24 cellular contexts compared by ENCODE assay signal in genomic region chr5:116583823-116584222, GRCh38. TPM values are rescaled to one million over a fixed set of nuclear protein-coding genes. Genes with fewer than 3 reads are reported as not detected.
DNase-seq lines count a peak whose midpoint lies in the region; ATAC-seq, FAIRE-seq and TF ChIP-seq lines count a peak whose summit lies in the region.
"Had no signal": no experiment of that assay in that cellular context is flagged by ENCODE, and none has a peak within 500 bp of the region (broad histone marks: within the 10 kb centered on the region; RNA-seq: fewer than 3 reads in every experiment).

No MANE protein-coding gene starts in this region.

- peak overlapping the region; percentile 76 for H3K27ac Mint-ChIP-seq in Calu3 (ENCODE audit: unreplicated experiment)
- H3K27ac Mint-ChIP-seq: HFFc6, IgD-negative memory B cell had no signal

- TF ChIP-seq EP300 in HepG2 (IDR thresholded peaks at IDR 0.05; ENCODE audit: low read depth in 2 of 2, low read length in 2 of 2) (no peak), HepG2 (CRISPR knock-in tag; IDR thresholded peaks at IDR 0.05; ENCODE audit: borderline replicate concordance) (no peak)

- TF ChIP-seq RAD21 in HepG2 (CRISPR knock-in tag; IDR thresholded peaks at IDR 0.05) = no peak

- H3K4me3 ChIP-seq in endothelial cell of umbilical vein (replicated peaks in 1 of 3; ENCODE audit: insufficient read depth in 1 of 3, low read depth in 1 of 3, low read length in 3 of 3) (no peak overlapping the region), HepG2 (replicated peaks in 1 of 3; ENCODE audit: insufficient read depth in 1 of 3, low read depth in 2 of 3, low read length in 3 of 3) (no peak overlapping the region), aorta (ENCODE audit: low read length in 2 of 2) (no peak overlapping the region)
- H3K4me3 ChIP-seq: HAP-1, PC-9, SJSA1 had no signal

- H3K27ac ChIP-seq in endothelial cell of umbilical vein (ENCODE audit: insufficient read depth, low read depth, low read length) (peak overlapping the region; percentile 21), HepG2 (ENCODE audit: extremely low read length, insufficient read depth, low read length) (no peak overlapping the region), aorta (ENCODE audit: low read depth in 1 of 2, low read length in 2 of 2) (no peak overlapping the region)
- H3K27ac ChIP-seq: PC-9, SJSA1 had no signal

- H2AFZ ChIP-seq in endothelial cell of umbilical vein (ENCODE audit: low read depth, low read length) = peak overlapping the region; percentile 20
- no peak overlapping the region for H2AFZ ChIP-seq in HepG2 (ENCODE audit: low read length)
- H2AFZ ChIP-seq: PC-9 had no signal

- peaks cover 1 to 7% of the 10 kb centered on the region in 2 experiments for H3K27me3 ChIP-seq in endothelial cell of umbilical vein (ENCODE audit: control insufficient read depth in 2 of 2, insufficient read depth in 2 of 2, low read length in 2 of 2)
- H3K27me3 ChIP-seq in HepG2 (ENCODE audit: control insufficient read depth in 1 of 2, insufficient read depth in 2 of 2, low read length in 2 of 2) = no peaks in the 10 kb centered on the region
- no peaks in the 10 kb centered on the region for H3K27me3 ChIP-seq in aorta (ENCODE audit: control insufficient read depth in 1 of 2, insufficient read depth in 2 of 2, low read length in 1 of 2)
- H3K27me3 ChIP-seq: SJSA1 had no signal

- peaks cover 40% of the 10 kb centered on the region for H3K4me1 Mint-ChIP-seq in Calu3 (ENCODE audit: low read depth, unreplicated experiment)

- no peaks in the 10 kb centered on the region for H3K9me3 ChIP-seq in endothelial cell of umbilical vein (replicated peaks; ENCODE audit: control insufficient read depth, insufficient read depth, low read length)
- H3K9me3 ChIP-seq in HepG2 (ENCODE audit: low read length) = no peaks in the 10 kb centered on the region
- no peaks in the 10 kb centered on the region for H3K9me3 ChIP-seq in aorta (ENCODE audit: control insufficient read depth, low read length)
- H3K9me3 ChIP-seq: HAP-1, SJSA1 had no signal

- H3K9me1 ChIP-seq in endothelial cell of umbilical vein (replicated peaks; ENCODE audit: control insufficient read depth, extremely low read depth, insufficient read depth, low read length) = no peaks in the 10 kb centered on the region

- no peaks in the 10 kb centered on the region for H3K36me3 ChIP-seq in endothelial cell of umbilical vein (ENCODE audit: control insufficient read depth in 2 of 2, extremely low read depth in 1 of 2, insufficient read depth in 2 of 2, low read length in 2 of 2)
- no peaks in the 10 kb centered on the region for H3K36me3 ChIP-seq in HepG2 (replicated peaks in 1 of 2; ENCODE audit: control insufficient read depth in 1 of 2, insufficient read depth in 2 of 2, low read length in 2 of 2)
- H3K36me3 ChIP-seq in aorta (ENCODE audit: control insufficient read depth in 1 of 2, insufficient read depth in 2 of 2, low read length in 1 of 2) = no peaks in the 10 kb centered on the region
- H3K36me3 ChIP-seq: HAP-1, SJSA1 had no signal

- TF ChIP-seq CTCF in Calu3 (IDR thresholded peaks at IDR 0.05; ENCODE audit: unreplicated experiment) (no peak), endothelial cell of umbilical vein (IDR thresholded peaks at IDR 0.05; ENCODE audit: extremely low read depth in 1 of 2, insufficient read depth in 1 of 2, low read depth in 1 of 2, low read length in 2 of 2) (no peak), HepG2 (CRISPR knock-in tag; IDR thresholded peaks at IDR 0.05) (no peak)

- H3K9ac ChIP-seq in endothelial cell of umbilical vein (replicated peaks; ENCODE audit: extremely low read depth, insufficient read depth, low read length) (no peak overlapping the region), HepG2 (ENCODE audit: insufficient read depth, low read depth, low read length) (no peak overlapping the region)

- DNase-seq in Calu3 (no peak), endothelial cell of umbilical vein (ENCODE audit: low read depth, low spot score) (no peak), kidney glomerular epithelial cell (lab: John Stamatoyannopoulos, UW) (peak; percentile 28), HepG2 (ENCODE audit: low spot score) (no peak), aorta (no peak), HPDE6-E6E7 (ENCODE audit: extremely low spot score) (no peak)
- DNase-seq: DMS153, DND-41, GOT3, HFFc6, Karpas-422, NCI-H1092 treated with DMSO at 0.1 percent for 48 hours, NCI-H1436, NCI-H187, NCI-H2081 treated with DMSO at 0.1 percent for 48 hours, NCI-H2171, NCI-H510A, PC-9 had no signal

- H4K20me1 ChIP-seq in endothelial cell of umbilical vein (replicated peaks; ENCODE audit: control insufficient read depth, extremely low read depth, insufficient read depth, low read length) = no peaks in the 10 kb centered on the region
- no peaks in the 10 kb centered on the region for H4K20me1 ChIP-seq in HepG2 (ENCODE audit: insufficient read depth, low read length)

- peak overlapping the region; percentile 12 for H3K4me3 Mint-ChIP-seq in Calu3 (ENCODE audit: low read depth, unreplicated experiment)
- H3K4me3 Mint-ChIP-seq: HFFc6, IgD-negative memory B cell had no signal

- no peak for TF ChIP-seq POLR2A in endothelial cell of umbilical vein (IDR thresholded peaks at IDR 0.05; ENCODE audit: low read depth, low read length)
- TF ChIP-seq POLR2A in HepG2 (IDR thresholded peaks at IDR 0.05; ENCODE audit: insufficient read depth in 1 of 2, low read depth in 2 of 2, low read length in 2 of 2) = no peak

- no peaks in the 10 kb centered on the region for H3K27me3 Mint-ChIP-seq in Calu3 (ENCODE audit: unreplicated experiment)

- in situ Hi-C loops in HepG2 (cut with HindIII; ENCODE audit: extremely low pct_ligation_motif_present, low pct_unique_long_range_greater_than_20kb) = no loop called here

- ATAC-seq in HG03378 (IDR thresholded peaks at IDR 0.05; ENCODE audit: unreplicated experiment) (peak; percentile 16), HepG2 (no peak), GM19351 (IDR thresholded peaks at IDR 0.05; ENCODE audit: unreplicated experiment) (no peak), aorta (ENCODE audit: low FRiP score) (no peak)
- ATAC-seq: Right ventricle myocardium inferior had no signal

- CTCF ChIA-PET in Calu3 (lab: Charles Lee) (no interaction called here), endothelial cell of umbilical vein (lab: Charles Lee) (interaction anchor here (2.3 kb wide), 1 partner anchor 9 kb away, joined by 7 read pairs; the partner anchor contains the start of gene SEMA6A), HepG2 (lab: Yijun Ruan, JAX; ENCODE audit: low intra/inter-chr PET ratio, low total read pairs) (no interaction called here)

- WGBS in HepG2 (ENCODE audit: low lambda C conversion rate) = 33% methylated on average over 3 of the region's 3 CpGs
- 88 to 93% methylated on average over 3 of the region's 3 CpGs for WGBS in aorta, 2 donors

- BruUV-seq in Calu3 (replicated peaks; lab: Mats Ljungman, UMichigan) (no TSS peak), endothelial cell of umbilical vein (replicated peaks; lab: Mats Ljungman, UMichigan) (no TSS peak), HepG2 (replicated peaks; lab: Mats Ljungman, UMichigan) (no TSS peak)

- FAIRE-seq in endothelial cell of umbilical vein (lab: Jason Lieb, UNC) = peak; percentile 18
- FAIRE-seq in HepG2 (lab: Jason Lieb, UNC) = no peak

- H3K9me3 Mint-ChIP-seq in Calu3 (ENCODE audit: low read depth, unreplicated experiment) = peaks cover 3% of the 10 kb centered on the region
- H3K9me3 Mint-ChIP-seq: HFFc6, IgD-negative memory B cell had no signal

- POLR2A ChIA-PET in endothelial cell of umbilical vein (lab: Charles Lee) = no interaction called here
- POLR2A ChIA-PET in HepG2 (lab: Yijun Ruan, JAX) = no interaction called here

- no peaks in the 10 kb centered on the region for H3K79me2 ChIP-seq in endothelial cell of umbilical vein (ENCODE audit: control insufficient read depth, insufficient read depth, low read length)
- no peaks in the 10 kb centered on the region for H3K79me2 ChIP-seq in HepG2 (ENCODE audit: insufficient read depth, low read length)

- H3K4me1 ChIP-seq in endothelial cell of umbilical vein (ENCODE audit: control insufficient read depth, extremely low read depth, insufficient read depth, low read length) (peaks cover 10% of the 10 kb centered on the region), HepG2 (ENCODE audit: insufficient read depth, low read length) (peaks cover 10% of the 10 kb centered on the region), aorta (ENCODE audit: control insufficient read depth in 1 of 2, insufficient read depth in 2 of 2, low read length in 2 of 2) (no peaks in the 10 kb centered on the region)
- H3K4me1 ChIP-seq: HAP-1 had no signal

- H3K4me2 ChIP-seq in endothelial cell of umbilical vein (ENCODE audit: insufficient read depth, low read length) (peak overlapping the region; percentile 55), HepG2 (ENCODE audit: low read depth, low read length) (no peak overlapping the region)
- H3K4me2 ChIP-seq: PC-9 had no signal

- dilution Hi-C loops in endothelial cell of umbilical vein (cut with MboI; ENCODE audit: extremely low pct_ligation_motif_present, low sequenced_read_pairs) = no loop called here

- H3K36me3 Mint-ChIP-seq in Calu3 (ENCODE audit: insufficient read depth, unreplicated experiment) = peaks cover 7% of the 10 kb centered on the region

- intact Hi-C loops in Calu3 (cut with micrococcal nuclease; ENCODE audit: unreplicated experiment) = no loop called here
- intact Hi-C loops in endothelial cell of umbilical vein (cut with micrococcal nuclease) = loop anchor here (1.0 kb wide), 1 partner anchor 10 kb away; the partner anchor contains the start of gene SEMA6A
- intact Hi-C loops in HepG2 (cut with micrococcal nuclease; ENCODE audit: unreplicated experiment) = no loop called here
- intact Hi-C loops in aorta (cut with DNase I) = no loop called here

RNA-seq across cellular contexts. Expression of gene SEMA6A, which starts 9.2 kb away (rescaled TPM):
- total RNA-seq in Calu3 (2022) (53.3 and 54.7 TPM in 2 replicates), endothelial cell of umbilical vein (1.4 and 1.5 TPM in 2 replicates), HepG2 (2016; rRNA removed; fragmentation: Illumina TruSeq; extraction: Trizol) (2.9 and 5.1 TPM in 2 replicates), aorta (10 to 100 TPM; 19.8 to 28.5 TPM)
- polyA plus RNA-seq in endothelial cell of umbilical vein (0.43 TPM in 2 replicates), HepG2 (2011; rRNA removed) (4.6 and 6.5 TPM in 2 replicates), aorta (1 to 10 TPM in 1 of 2 donors, under 1 TPM in 1; 0.10 to 6.3 TPM)
- polyA plus RNA-seq in endothelial cell of umbilical vein (2011; cell fraction: cytosol; rRNA removed) = 0.25 and 0.32 TPM in 2 replicates
- 1.5 and 1.8 TPM in 2 replicates for polyA plus RNA-seq in endothelial cell of umbilical vein (2011; cell fraction: nucleus; rRNA removed)
- polyA plus RNA-seq in endothelial cell of umbilical vein (2012) = 1.4 and 2.0 TPM in 2 replicates
- polyA minus RNA-seq in endothelial cell of umbilical vein = 2.3 and 2.6 TPM in 2 replicates
- polyA minus RNA-seq in endothelial cell of umbilical vein (2011; cell fraction: cytosol; rRNA and poly(A)+ RNA removed) = not detected
- polyA minus RNA-seq in endothelial cell of umbilical vein (2011; cell fraction: nucleus; rRNA and poly(A)+ RNA removed) = 2.3 and 3.2 TPM in 2 replicates
- total RNA-seq in HepG2 (2016; cell fraction: cytosol; rRNA removed; fragmentation: Illumina TruSeq; extraction: Trizol; ENCODE audit: low read depth) = 2.5 and 3.1 TPM in 2 replicates
- total RNA-seq in HepG2 (2016; cell fraction: insoluble cytoplasmic fraction; rRNA removed; fragmentation: Illumina TruSeq; extraction: Trizol) = 3.4 and 5.4 TPM in 2 replicates
- total RNA-seq in HepG2 (2016; cell fraction: membrane; rRNA removed; fragmentation: Illumina TruSeq; extraction: Trizol) = 1.7 and 2.8 TPM in 2 replicates
- 21.0 and 23.5 TPM in 2 replicates for total RNA-seq in HepG2 (2016; cell fraction: nucleus; rRNA removed; fragmentation: Illumina TruSeq; extraction: Trizol)
- 3.4 and 5.4 TPM in 2 replicates for polyA plus RNA-seq in HepG2 (2011; cell fraction: cytosol; rRNA removed)
- 11.1 and 19.1 TPM in 2 replicates for polyA plus RNA-seq in HepG2 (2011; cell fraction: nucleus; rRNA removed)
- 3.4 and 4.0 TPM in 2 replicates for polyA plus RNA-seq in HepG2 (2012)
- 0.33 and 0.82 TPM in 2 replicates for polyA plus RNA-seq in HepG2 (2016; cell fraction: cytosol; fragmentation: Illumina TruSeq; extraction: Trizol; ENCODE audit: low read depth)
- 2.0 and 3.2 TPM in 2 replicates for polyA plus RNA-seq in HepG2 (2016; cell fraction: insoluble cytoplasmic fraction; fragmentation: Illumina TruSeq; extraction: Trizol; ENCODE audit: low read depth)
- 0.60 and 0.90 TPM in 2 replicates for polyA plus RNA-seq in HepG2 (2016; cell fraction: membrane; fragmentation: Illumina TruSeq; extraction: Trizol; ENCODE audit: low read depth)
- 12.6 and 13.9 TPM in 2 replicates for polyA plus RNA-seq in HepG2 (2016; cell fraction: nucleus; fragmentation: Illumina TruSeq; extraction: Trizol; ENCODE audit: insufficient read depth, low read depth)
- 0.14 and 17.4 TPM in 2 replicates for polyA minus RNA-seq in HepG2 (2011; rRNA and poly(A)+ RNA removed; ENCODE audit: low replicate concordance)
- 8.4 and 16.5 TPM in 2 replicates for polyA minus RNA-seq in HepG2 (2011; cell fraction: cytosol; rRNA and poly(A)+ RNA removed)
- 49.6 and 67.6 TPM in 2 replicates for polyA minus RNA-seq in HepG2 (2011; cell fraction: nucleus; rRNA and poly(A)+ RNA removed)
- total RNA-seq: PC-9 had no signal
